Comparison of ENCODE assay signal across 28 cellular contexts in genomic region chr2:72112981-72113846, GRCh38. TPM values are rescaled to one million over a fixed set of nuclear protein-coding genes. Genes with fewer than 3 reads are reported as not detected.
A peak's percentile ranks its signal among the peaks of the same experiment; 100 is the strongest.
DNase-seq lines count a peak whose midpoint lies in the region; ATAC-seq and TF ChIP-seq lines count a peak whose summit lies in the region.
"Had no signal": no experiment of that assay in that cellular context is flagged by ENCODE, and none has a peak within 500 bp of the region (broad histone marks: within the 10 kb centered on the region; RNA-seq: fewer than 3 reads in every experiment).

No MANE protein-coding gene starts in this region.

- DNase-seq in EH (ENCODE audit: low read depth), result peak; percentile 8
- DNase-seq in RPMI7951 (ENCODE audit: low read depth), result peak; percentile 39
- DNase-seq in lung (ENCODE audit: low spot score), result peak; percentile 15
- peak; percentile 42 for DNase-seq in putamen (ENCODE audit: low spot score)
- no peak for DNase-seq in activated CD8-positive, alpha-beta T cell treated with anti-CD3 and anti-CD28 coated beads for 36 hours
- DNase-seq in T-helper 9 cell, result no peak
- DNase-seq: activated CD4-positive, alpha-beta memory T cell treated with anti-CD3 and anti-CD28 coated beads for 36 hours; activated CD4-positive, CD25-positive, alpha-beta regulatory T cell; activated gamma-delta T cell treated with Interleukin-2 at 50 U/mL for 16 hours; activated T-cell treated with anti-CD3 and anti-CD28 coated beads, Interleukin-2, amount 50 U/mL, for 1 hour; effector memory CD4-positive, alpha-beta T cell; erythroblast; foreskin melanocyte; immature natural killer cell; NCI-H1105; NCI-H2029 treated with DMSO at 0.1 percent for 48 hours; NCI-H82; SHP77 treated with DMSO at 0.1 percent for 48 hours; stimulated activated CD4-positive, alpha-beta T cell treated with anti-CD3 and anti-CD28 coated beads, Interleukin-4, amount 100 ng/mL, for 1 hour; stimulated activated naive B cell treated with anti-CD40 and anti-IgM and Interleukin-4, amounts not matched to agents 10 μg/mL and 1 μg/mL and 100 μg/mL, for 72 hours; SW 1271 had no signal

- H3K4me3 Mint-ChIP-seq in activated CD8-positive, alpha-beta T cell treated with anti-CD3 and anti-CD28 coated beads for 36 hours, result no peak overlapping the region
- H3K4me3 Mint-ChIP-seq: activated CD4-positive, alpha-beta memory T cell treated with anti-CD3 and anti-CD28 coated beads for 36 hours; brain; immature natural killer cell; neural progenitor cell; stimulated activated naive B cell treated with anti-CD40 and anti-IgM and Interleukin-4, amounts not matched to agents 10 μg/mL and 1 μg/mL and 100 μg/mL, for 72 hours had no signal

- TF ChIP-seq CTCF in lung (IDR thresholded peaks at IDR 0.05; ENCODE audit: control extremely low read depth, extremely low read depth), result no peak
- TF ChIP-seq CTCF in activated CD8-positive, alpha-beta T cell treated with anti-CD3 and anti-CD28 coated beads for 36 hours (IDR thresholded peaks at IDR 0.05), result no peak

- POLR2A ChIA-PET in activated CD8-positive, alpha-beta T cell treated with anti-CD3 and anti-CD28 coated beads for 36 hours (lab: Charles Lee), result no interaction called here

- no peaks in the 10 kb centered on the region for H3K9me3 Mint-ChIP-seq in activated CD8-positive, alpha-beta T cell treated with anti-CD3 and anti-CD28 coated beads for 36 hours
- H3K9me3 Mint-ChIP-seq: activated CD4-positive, alpha-beta memory T cell treated with anti-CD3 and anti-CD28 coated beads for 36 hours had no signal

- no peaks in the 10 kb centered on the region for H3K27me3 ChIP-seq in lung (ENCODE audit: control insufficient read depth, insufficient read depth)
- H3K27me3 ChIP-seq: hepatocyte, left lung, neural progenitor cell, spleen had no signal

- no peaks in the 10 kb centered on the region for H3K4me1 Mint-ChIP-seq in activated CD8-positive, alpha-beta T cell treated with anti-CD3 and anti-CD28 coated beads for 36 hours (ENCODE audit: low read depth)
- H3K4me1 Mint-ChIP-seq: immature natural killer cell; stimulated activated naive B cell treated with anti-CD40 and anti-IgM and Interleukin-4, amounts not matched to agents 10 μg/mL and 1 μg/mL and 100 μg/mL, for 72 hours had no signal

- intact Hi-C loops in activated CD8-positive, alpha-beta T cell treated with anti-CD3 and anti-CD28 coated beads for 36 hours (cut with micrococcal nuclease), result no loop called here

- no peaks in the 10 kb centered on the region for H3K36me3 Mint-ChIP-seq in activated CD8-positive, alpha-beta T cell treated with anti-CD3 and anti-CD28 coated beads for 36 hours (ENCODE audit: low read depth)
- H3K36me3 Mint-ChIP-seq: activated CD4-positive, alpha-beta memory T cell treated with anti-CD3 and anti-CD28 coated beads for 36 hours; brain; immature natural killer cell; neural progenitor cell; stimulated activated naive B cell treated with anti-CD40 and anti-IgM and Interleukin-4, amounts not matched to agents 10 μg/mL and 1 μg/mL and 100 μg/mL, for 72 hours had no signal

- H3K27me3 Mint-ChIP-seq in activated CD8-positive, alpha-beta T cell treated with anti-CD3 and anti-CD28 coated beads for 36 hours, result peaks cover 5% of the 10 kb centered on the region

- no peak overlapping the region for H3K27ac ChIP-seq in lung (ENCODE audit: low read depth in 1 of 2, low read length in 1 of 2)
- H3K27ac ChIP-seq: hepatocyte, left lung, neural progenitor cell, spleen, thoracic aorta had no signal

- CTCF ChIA-PET in activated CD8-positive, alpha-beta T cell treated with anti-CD3 and anti-CD28 coated beads for 36 hours (lab: Charles Lee), result interaction anchor here (0.9 kb wide), 1 partner anchor 8 kb away, joined by 3 read pairs; no protein-coding TSS in a partner anchor

- H3K4me3 ChIP-seq in lung, result no peak overlapping the region
- H3K4me3 ChIP-seq: hepatocyte, left lung, neural progenitor cell, spleen, thoracic aorta had no signal

- no peak overlapping the region for H3K27ac Mint-ChIP-seq in activated CD8-positive, alpha-beta T cell treated with anti-CD3 and anti-CD28 coated beads for 36 hours
- H3K27ac Mint-ChIP-seq: activated CD4-positive, alpha-beta memory T cell treated with anti-CD3 and anti-CD28 coated beads for 36 hours; immature natural killer cell; neural progenitor cell had no signal

- peaks cover 0 to 2% of the 10 kb centered on the region in 2 donors for H3K4me1 ChIP-seq in lung (ENCODE audit: control insufficient read depth in 2 of 2, insufficient read depth in 2 of 2, low read length in 2 of 2)
- H3K4me1 ChIP-seq: neural progenitor cell had no signal

- 85 to 95% methylated on average over 12 of the region's 12 CpGs for WGBS in lung, 2 donors

- peaks cover 0 to 2% of the 10 kb centered on the region in 2 donors for H3K9me3 ChIP-seq in lung (ENCODE audit: control insufficient read depth in 2 of 2, insufficient read depth in 1 of 2, low read length in 1 of 2)
- H3K9me3 ChIP-seq: left lung, thoracic aorta had no signal

- ATAC-seq in lung (ENCODE audit: insufficient read depth, low FRiP score) (no peak), HG02759 (IDR thresholded peaks at IDR 0.05; ENCODE audit: unreplicated experiment) (no peak)
- ATAC-seq in activated CD8-positive, alpha-beta T cell treated with anti-CD3 and anti-CD28 coated beads for 36 hours, result no peak
- ATAC-seq: left lung had no signal

- no peaks in the 10 kb centered on the region for H3K36me3 ChIP-seq in lung (ENCODE audit: control insufficient read depth in 2 of 2, insufficient read depth in 2 of 2, low read length in 2 of 2)
- H3K36me3 ChIP-seq: left lung, neural progenitor cell, spleen, thoracic aorta had no signal

RNA-seq across cellular contexts. Expression of gene CYP26B1, which starts 34.4 kb away (rescaled TPM):
- total RNA-seq in RPMI7951 (2014; rRNA removed; shearing (Covaris generic)), result 3.5 and 4.3 TPM in 2 replicates
- total RNA-seq in lung, result 1 to 10 TPM; 2.6 to 4.7 TPM
- 1 to 10 TPM; 1.1 to 2.2 TPM for polyA plus RNA-seq in lung
- total RNA-seq in activated CD8-positive, alpha-beta T cell treated with anti-CD3 and anti-CD28 coated beads for 36 hours, result not detected
- total RNA-seq: activated CD4-positive, alpha-beta memory T cell treated with anti-CD3 and anti-CD28 coated beads for 36 hours had no signal
- polyA plus RNA-seq: immature natural killer cell had no signal

Comparison
In these comparisons a context has a peak if more than half of its experiments do, and no peak if none do; other contexts are left out.
1. DNase-seq: peak in EH (single experiment), RPMI7951 (single experiment), lung (single experiment) and putamen (single experiment); none in activated CD8-positive, alpha-beta T cell treated with anti-CD3 and anti-CD28 coated beads for 36 hours (single experiment) and T-helper 9 cell (single experiment).